Comparison of ENCODE assay signal across 21 cellular contexts in the genomic region with DNA sequence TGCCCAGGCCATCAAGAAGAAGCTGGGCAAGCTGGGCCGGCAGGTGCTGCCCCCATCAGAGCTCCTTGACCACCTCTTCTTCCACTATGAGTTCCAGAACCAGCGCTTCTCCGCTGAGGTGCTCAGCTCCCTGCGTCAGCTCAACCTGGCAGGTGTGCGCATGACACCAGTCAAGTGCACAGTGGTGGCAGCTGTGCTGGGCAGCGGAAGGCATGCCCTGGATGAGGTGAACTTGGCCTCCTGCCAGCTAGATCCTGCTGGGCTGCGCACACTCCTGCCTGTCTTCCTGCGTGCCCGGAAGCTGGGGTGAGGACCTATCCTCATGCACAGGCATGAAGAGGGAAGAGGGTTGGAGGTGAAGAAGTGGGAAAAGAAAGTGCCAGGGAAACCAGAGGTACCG. TPM values are rescaled to one million over a fixed set of nuclear protein-coding genes. Genes with fewer than 3 reads are reported as not detected.
DNase-seq lines count a peak whose midpoint lies in the region; ATAC-seq and TF ChIP-seq lines count a peak whose summit lies in the region.
"Had no signal": no experiment of that assay in that cellular context is flagged by ENCODE, and none has a peak within 500 bp of the region (broad histone marks: within the 10 kb centered on the region; RNA-seq: fewer than 3 reads in every experiment).

No MANE protein-coding gene starts in this region.

- no peak overlapping the region for H2AFZ ChIP-seq in IMR-90 (replicated peaks; ENCODE audit: low read length, poor library complexity)

- intact Hi-C loops in IMR-90 (cut with micrococcal nuclease) = no loop called here

- no peaks in the 10 kb centered on the region for H3K9me3 ChIP-seq in BE2C
- H3K9me3 ChIP-seq in IMR-90 (ENCODE audit: control insufficient read depth, insufficient read depth, low read length) = no peaks in the 10 kb centered on the region
- no peaks in the 10 kb centered on the region for H3K9me3 ChIP-seq in T-helper 17 cell (ENCODE audit: control insufficient read depth, low read length, poor library complexity, severe bottlenecking)
- H3K9me3 ChIP-seq: tibial artery had no signal

- no peak overlapping the region for H3K4me2 ChIP-seq in IMR-90 (ENCODE audit: low read depth, low read length)

- H3K36me3 ChIP-seq in BE2C (no peaks in the 10 kb centered on the region), IMR-90 (ENCODE audit: control insufficient read depth, insufficient read depth, low read length) (peaks cover 10% of the 10 kb centered on the region; the same call in 1 of the 2 replicates)

- no peak overlapping the region for H4K8ac ChIP-seq in IMR-90 (ENCODE audit: low read depth in 2 of 2, low read length in 2 of 2)

- POLR2A ChIA-PET in IMR-90 (lab: Charles Lee; ENCODE audit: unreplicated experiment) = no interaction called here

- no peak overlapping the region for H2BK5ac ChIP-seq in IMR-90 (ENCODE audit: low read depth, low read length, poor library complexity, severe bottlenecking)

- H2AK9ac ChIP-seq in IMR-90 (replicated peaks; ENCODE audit: low read depth, low read length, poor library complexity) = peak overlapping the region; percentile 31

- H3K36me3 Mint-ChIP-seq in T-helper 17 cell (ENCODE audit: low read depth) = no peaks in the 10 kb centered on the region

- TF ChIP-seq POLR2A in IMR-90 (IDR thresholded peaks at IDR 0.05; ENCODE audit: low read depth, low read length) = no peak

- WGBS in IMR-90 (ENCODE audit: extremely low coverage in 2 of 2, insufficient read length in 1 of 2), 2 experiments = 92% methylated on average over 5 of the region's 10 CpGs; no CpG with 5 or more reads in 1 of the 2 experiments

- H3K4me3 ChIP-seq in BE2C (ENCODE audit: low read depth, low read length) (no peak overlapping the region), IMR-90 (ENCODE audit: insufficient read depth, low read depth, low read length) (no peak overlapping the region)
- H3K4me3 ChIP-seq: tibial artery had no signal

- TF ChIP-seq CTCF in BE2C (IDR thresholded peaks at IDR 0.05; ENCODE audit: low read depth, low read length) (no peak), IMR-90 (conservative IDR thresholded peaks at IDR 0.05; ENCODE audit: low read depth, low read length) (no peak)

- ATAC-seq in IMR-90 (ENCODE audit: low read depth) (no peak), T-helper 17 cell (no peak), HG03469 (IDR thresholded peaks at IDR 0.05; ENCODE audit: unreplicated experiment) (no peak)
- ATAC-seq: activated CD8-positive, alpha-beta memory T cell treated with anti-CD3 and anti-CD28 coated beads, Interleukin-2, amount 10 ng/mL, durations not matched to agents 7 days and 5 days; left ventricle myocardium superior; Panc1; sciatic nerve had no signal

- no peak overlapping the region for H2BK120ac ChIP-seq in IMR-90 (ENCODE audit: low read depth, low read length)

- H3K9me1 ChIP-seq in IMR-90 (ENCODE audit: insufficient read depth, low read length) = peaks cover 13% of the 10 kb centered on the region

- BruUV-seq in IMR-90 (replicated peaks; lab: Mats Ljungman, UMichigan) = no TSS peak

- no peaks in the 10 kb centered on the region for H3K27me3 Mint-ChIP-seq in T-helper 17 cell
- H3K27me3 Mint-ChIP-seq: activated CD8-positive, alpha-beta memory T cell treated with anti-CD3 and anti-CD28 coated beads, Interleukin-2, amount 10 ng/mL, durations not matched to agents 7 days and 5 days; CD4-positive, alpha-beta T cell had no signal

- no peak overlapping the region for H2BK15ac ChIP-seq in IMR-90 (ENCODE audit: low read depth, low read length)

- no peak overlapping the region for H3K56ac ChIP-seq in IMR-90 (ENCODE audit: extremely low read depth, insufficient read depth, low read length)

- H2AK5ac ChIP-seq in IMR-90 (ENCODE audit: low read depth, low read length) = no peak overlapping the region

- dilution Hi-C loops in IMR-90 (cut with HindIII; ENCODE audit: low sequenced_read_pairs, unreplicated experiment) = no loop called here

- H4K5ac ChIP-seq in IMR-90 (ENCODE audit: low read depth, low read length) = no peak overlapping the region

- no peak overlapping the region for H3K14ac ChIP-seq in IMR-90 (replicated peaks; ENCODE audit: low read depth, low read length)

- no peak overlapping the region for H3K4me3 Mint-ChIP-seq in T-helper 17 cell
- H3K4me3 Mint-ChIP-seq: activated CD8-positive, alpha-beta memory T cell treated with anti-CD3 and anti-CD28 coated beads, Interleukin-2, amount 10 ng/mL, durations not matched to agents 7 days and 5 days; CD4-positive, alpha-beta T cell had no signal

- no peak for TF ChIP-seq RAD21 in IMR-90 (IDR thresholded peaks at IDR 0.05; ENCODE audit: low read length)

- H4K91ac ChIP-seq in IMR-90 (ENCODE audit: insufficient read depth, low read depth, low read length) = no peak overlapping the region

- no peak overlapping the region for H3K27ac Mint-ChIP-seq in T-helper 17 cell
- H3K27ac Mint-ChIP-seq: activated CD8-positive, alpha-beta memory T cell treated with anti-CD3 and anti-CD28 coated beads, Interleukin-2, amount 10 ng/mL, durations not matched to agents 7 days and 5 days; CD4-positive, alpha-beta T cell had no signal

- no peak overlapping the region for H3K18ac ChIP-seq in IMR-90 (ENCODE audit: low read depth, low read length)

- H3K4me1 ChIP-seq in BE2C = peaks cover 4% of the 10 kb centered on the region
- H3K4me1 ChIP-seq in IMR-90 (ENCODE audit: control insufficient read depth, insufficient read depth, low read length) = peaks cover 5% of the 10 kb centered on the region
- H3K4me1 ChIP-seq: tibial artery had no signal

- H3K27me3 ChIP-seq in BE2C = no peaks in the 10 kb centered on the region
- H3K27me3 ChIP-seq in IMR-90 (ENCODE audit: control insufficient read depth, insufficient read depth, low read length) = no peaks in the 10 kb centered on the region
- H3K27me3 ChIP-seq: tibial artery had no signal

- H2BK20ac ChIP-seq in IMR-90 (ENCODE audit: low read depth, low read length) = no peak overlapping the region

- H3K27ac ChIP-seq in IMR-90 (ENCODE audit: insufficient read depth, low read length) = no peak overlapping the region
- H3K27ac ChIP-seq: tibial artery had no signal

- H3K9ac ChIP-seq in IMR-90 (ENCODE audit: low read depth, low read length) = no peak overlapping the region

- no peak overlapping the region for H3K23ac ChIP-seq in IMR-90 (ENCODE audit: low read depth, low read length)

- H3K4me1 Mint-ChIP-seq in T-helper 17 cell = peaks cover 3% of the 10 kb centered on the region

- H3K79me1 ChIP-seq in IMR-90 (ENCODE audit: low read depth in 1 of 2, low read length in 2 of 2) = no peaks in the 10 kb centered on the region

- CTCF ChIA-PET in IMR-90 (lab: Yijun Ruan, JAX) = no interaction called here

- H3K4ac ChIP-seq in IMR-90 (ENCODE audit: low read depth, low read length) = no peak overlapping the region

- DNase-seq in BE2C (peak; percentile 44), IMR-90 (no peak), NCI-H2107 treated with DMSO at 0.1 percent for 48 hours (lab: John Stamatoyannopoulos, UW; ENCODE audit: unreplicated experiment) (peak; percentile 70), SHP77 (lab: John Stamatoyannopoulos, UW) (peak; percentile 93 to 96), SIG-M5 (lab: John Stamatoyannopoulos, UW) (no peak), RPMI8226 (no peak), T-helper 17 cell (no peak)
- DNase-seq: ACHN; activated CD4-positive, alpha-beta T cell treated with anti-CD3 and anti-CD28 coated beads for 4 hours; activated CD8-positive, alpha-beta memory T cell treated with anti-CD3 and anti-CD28 coated beads, Interleukin-2, amount 10 ng/mL, durations not matched to agents 7 days and 5 days; activated effector memory CD4-positive, alpha-beta T cell treated with Interleukin-2 at 50 U/mL for 16 hours; CD4-positive, alpha-beta T cell; central memory CD4-positive, alpha-beta T cell; effector memory CD4-positive, alpha-beta T cell; GOT3; left ventricle myocardium superior; stimulated activated naive CD4-positive, alpha-beta T cell; tibial artery had no signal

- in situ Hi-C loops in IMR-90 (cut with MboI; ENCODE audit: low sequenced_read_pairs) = no loop called here

- no peaks in the 10 kb centered on the region for H4K20me1 ChIP-seq in IMR-90 (ENCODE audit: insufficient read depth, low read length)

TF ChIP-seq in IMR-90, 13 proteins besides CTCF, POLR2A, EP300 and RAD21 (continues in another document):
- TF ChIP-seq MAFK (IDR thresholded peaks at IDR 0.05; ENCODE audit: low read depth, low read length) = no peak
- TF ChIP-seq BHLHE40 (IDR thresholded peaks at IDR 0.05; ENCODE audit: low read depth, low read length) = no peak
- no peak for TF ChIP-seq MAZ (IDR thresholded peaks at IDR 0.05; ENCODE audit: borderline replicate concordance, low read depth, low read length)

RNA-seq across cellular contexts. Expression of a gene that starts 5.3 kb away (rescaled TPM):
- not detected for polyA plus RNA-seq in BE2C (2012; ENCODE audit: insufficient read depth, insufficient read length, low read depth)
- total RNA-seq in IMR-90 (2012; rRNA removed) = not detected in 2 replicates
- polyA plus RNA-seq in IMR-90 (2012; rRNA removed) = not detected in 2 replicates
- not detected in 2 replicates for polyA plus RNA-seq in IMR-90 (2012; cell fraction: cytosol; rRNA removed)
- not detected in 2 replicates for polyA plus RNA-seq in IMR-90 (2012; cell fraction: nucleus; rRNA removed; ENCODE audit: low replicate concordance)
- 1 to 10 TPM in 1 of 2 donors, under 1 TPM in 1; 0.65 to 1.0 TPM for total RNA-seq in T-helper 17 cell

RNA-seq across cellular contexts. Expression of a gene that starts 11.5 kb away (rescaled TPM):
- polyA plus RNA-seq in BE2C (2012; ENCODE audit: insufficient read depth, insufficient read length, low read depth) = 6.8 TPM
- 3.0 and 3.3 TPM in 2 replicates for total RNA-seq in IMR-90 (2012; rRNA removed)
- polyA plus RNA-seq in IMR-90 (2012; rRNA removed) = 4.9 and 5.5 TPM in 2 replicates
- 4.6 and 7.1 TPM in 2 replicates for polyA plus RNA-seq in IMR-90 (2012; cell fraction: cytosol; rRNA removed)
- polyA plus RNA-seq in IMR-90 (2012; cell fraction: nucleus; rRNA removed; ENCODE audit: low replicate concordance) = 4.6 and 11.7 TPM in 2 replicates
- 1 to 10 TPM; 6.6 to 6.9 TPM for total RNA-seq in T-helper 17 cell

RNA-seq across cellular contexts. Expression of a gene that starts 26.2 kb away (rescaled TPM):
- polyA plus RNA-seq in BE2C (2012; ENCODE audit: insufficient read depth, insufficient read length, low read depth) = 6.5 TPM
- 6.1 and 7.2 TPM in 2 replicates for total RNA-seq in IMR-90 (2012; rRNA removed)
- polyA plus RNA-seq in IMR-90 (2012; rRNA removed) = 11.8 TPM in 2 replicates
- polyA plus RNA-seq in IMR-90 (2012; cell fraction: cytosol; rRNA removed) = 4.6 and 5.6 TPM in 2 replicates
- polyA plus RNA-seq in IMR-90 (2012; cell fraction: nucleus; rRNA removed; ENCODE audit: low replicate concordance) = 8.8 and 20.4 TPM in 2 replicates
- 10 to 100 TPM; 36.1 to 41.9 TPM for total RNA-seq in T-helper 17 cell

RNA-seq across cellular contexts. Expression of a gene that starts 31.1 kb away (rescaled TPM):
- polyA plus RNA-seq in BE2C (2012; ENCODE audit: insufficient read depth, insufficient read length, low read depth) = 1.5 TPM
- under 0.01 TPM in 2 replicates for total RNA-seq in IMR-90 (2012; rRNA removed)
- 0.20 and 0.26 TPM in 2 replicates for polyA plus RNA-seq in IMR-90 (2012; rRNA removed)
- polyA plus RNA-seq in IMR-90 (2012; cell fraction: cytosol; rRNA removed) = 0.12 and 0.19 TPM in 2 replicates
- 0.73 and 0.85 TPM in 2 replicates for polyA plus RNA-seq in IMR-90 (2012; cell fraction: nucleus; rRNA removed; ENCODE audit: low replicate concordance)
- not detected for total RNA-seq in T-helper 17 cell
- total RNA-seq: activated CD8-positive, alpha-beta memory T cell treated with anti-CD3 and anti-CD28 coated beads, Interleukin-2, amount 10 ng/mL, durations not matched to agents 7 days and 5 days; sciatic nerve had no signal

RNA-seq across cellular contexts. Expression of a gene that starts 58.6 kb away (rescaled TPM):
- polyA plus RNA-seq in BE2C (2012; ENCODE audit: insufficient read depth, insufficient read length, low read depth) = 84.1 TPM
- 8.1 and 9.1 TPM in 2 replicates for total RNA-seq in IMR-90 (2012; rRNA removed)
- 12.8 and 15.3 TPM in 2 replicates for polyA plus RNA-seq in IMR-90 (2012; rRNA removed)
- 6.9 and 8.2 TPM in 2 replicates for polyA plus RNA-seq in IMR-90 (2012; cell fraction: cytosol; rRNA removed)
- polyA plus RNA-seq in IMR-90 (2012; cell fraction: nucleus; rRNA removed; ENCODE audit: low replicate concordance) = 64.4 and 75.1 TPM in 2 replicates
- total RNA-seq in T-helper 17 cell = 10 to 100 TPM; 22.3 to 26.1 TPM

Comparison
In these comparisons a context has a peak if more than half of its experiments do, and no peak if none do; other contexts are left out.
1. DNase-seq: peak in BE2C (single experiment), NCI-H2107 treated with DMSO at 0.1 percent for 48 hours (single experiment) and SHP77 (2 of 2); none in IMR-90 (single experiment), SIG-M5 (single experiment), RPMI8226 (single experiment) and T-helper 17 cell (0 of 3).